Comparison of ENCODE assay signal across 2 cellular contexts in the genomic region with DNA sequence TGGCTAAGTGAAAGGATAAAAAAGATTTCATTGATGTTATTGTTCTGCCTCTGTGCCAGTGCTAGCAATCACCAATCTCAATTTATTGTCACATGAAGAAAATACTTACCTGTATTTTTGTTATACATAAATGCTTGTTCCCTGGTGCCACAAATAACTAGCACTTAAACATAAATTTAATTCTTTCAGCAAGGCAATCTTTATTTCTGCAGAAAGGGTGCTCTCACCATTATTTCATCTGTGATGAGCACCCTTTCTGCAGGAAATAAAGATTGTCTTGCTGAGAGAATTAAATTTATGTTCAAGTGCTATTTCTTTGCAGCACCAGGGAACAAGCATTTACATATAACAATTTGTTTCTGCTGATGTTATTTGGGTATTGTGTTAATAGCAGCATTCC.
A peak's percentile ranks its signal among the peaks of the same experiment; 100 is the strongest.
TF ChIP-seq lines count a peak whose summit lies in the region.

No MANE protein-coding gene starts in this region.

TF ChIP-seq in HEK293, 187 proteins besides CTCF, POLR2A, EP300 and RAD21 (continued from another document):
- TF ChIP-seq, protein P1, sequence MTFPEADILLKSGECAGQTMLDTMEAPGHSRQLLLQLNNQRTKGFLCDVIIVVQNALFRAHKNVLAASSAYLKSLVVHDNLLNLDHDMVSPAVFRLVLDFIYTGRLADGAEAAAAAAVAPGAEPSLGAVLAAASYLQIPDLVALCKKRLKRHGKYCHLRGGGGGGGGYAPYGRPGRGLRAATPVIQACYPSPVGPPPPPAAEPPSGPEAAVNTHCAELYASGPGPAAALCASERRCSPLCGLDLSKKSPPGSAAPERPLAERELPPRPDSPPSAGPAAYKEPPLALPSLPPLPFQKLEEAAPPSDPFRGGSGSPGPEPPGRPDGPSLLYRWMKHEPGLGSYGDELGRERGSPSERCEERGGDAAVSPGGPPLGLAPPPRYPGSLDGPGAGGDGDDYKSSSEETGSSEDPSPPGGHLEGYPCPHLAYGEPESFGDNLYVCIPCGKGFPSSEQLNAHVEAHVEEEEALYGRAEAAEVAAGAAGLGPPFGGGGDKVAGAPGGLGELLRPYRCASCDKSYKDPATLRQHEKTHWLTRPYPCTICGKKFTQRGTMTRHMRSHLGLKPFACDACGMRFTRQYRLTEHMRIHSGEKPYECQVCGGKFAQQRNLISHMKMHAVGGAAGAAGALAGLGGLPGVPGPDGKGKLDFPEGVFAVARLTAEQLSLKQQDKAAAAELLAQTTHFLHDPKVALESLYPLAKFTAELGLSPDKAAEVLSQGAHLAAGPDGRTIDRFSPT (tag by site-specific recombination; IDR thresholded peaks at IDR 0.05), result no peak

TF ChIP-seq in K562, 482 proteins besides CTCF, POLR2A, EP300 and RAD21 (continued from another document):
- TF ChIP-seq, protein P2, sequence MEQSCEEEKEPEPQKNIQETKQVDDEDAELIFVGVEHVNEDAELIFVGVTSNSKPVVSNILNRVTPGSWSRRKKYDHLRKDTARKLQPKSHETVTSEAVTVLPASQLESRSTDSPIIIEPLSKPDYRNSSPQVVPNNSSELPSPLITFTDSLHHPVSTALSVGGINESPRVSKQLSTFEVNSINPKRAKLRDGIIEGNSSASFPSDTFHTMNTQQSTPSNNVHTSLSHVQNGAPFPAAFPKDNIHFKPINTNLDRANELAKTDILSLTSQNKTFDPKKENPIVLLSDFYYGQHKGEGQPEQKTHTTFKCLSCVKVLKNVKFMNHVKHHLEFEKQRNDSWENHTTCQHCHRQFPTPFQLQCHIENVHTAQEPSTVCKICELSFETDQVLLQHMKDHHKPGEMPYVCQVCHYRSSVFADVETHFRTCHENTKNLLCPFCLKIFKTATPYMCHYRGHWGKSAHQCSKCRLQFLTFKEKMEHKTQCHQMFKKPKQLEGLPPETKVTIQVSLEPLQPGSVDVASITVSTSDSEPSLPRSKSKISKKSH (CRISPR knock-in tag; IDR thresholded peaks at IDR 0.05), result 0 out of 2 replicates have a peak, but pooled peaks have one; percentile 37
- TF ChIP-seq PYGO2 (tag; IDR thresholded peaks at IDR 0.05) (no peak), ZNF561 (CRISPR knock-in tag; conservative IDR thresholded peaks at IDR 0.05) (0 out of 2 replicates have a peak, but pooled peaks have one; percentile 63), ZNF512 (tag; IDR thresholded peaks at IDR 0.05) (no peak), ZNF280A (IDR thresholded peaks at IDR 0.05; ENCODE audit: low read depth, partially characterized antibody) (peak; percentile 82), CBX5 (IDR thresholded peaks at IDR 0.05; ENCODE audit: borderline replicate concordance, low read depth) (peak; percentile 86; the same call in 1 of the 2 replicates)
TF ChIP-seq in K562: peak in this region for 6.
